Comparison of ENCODE assay signal across 1 cellular context in the genomic region with DNA sequence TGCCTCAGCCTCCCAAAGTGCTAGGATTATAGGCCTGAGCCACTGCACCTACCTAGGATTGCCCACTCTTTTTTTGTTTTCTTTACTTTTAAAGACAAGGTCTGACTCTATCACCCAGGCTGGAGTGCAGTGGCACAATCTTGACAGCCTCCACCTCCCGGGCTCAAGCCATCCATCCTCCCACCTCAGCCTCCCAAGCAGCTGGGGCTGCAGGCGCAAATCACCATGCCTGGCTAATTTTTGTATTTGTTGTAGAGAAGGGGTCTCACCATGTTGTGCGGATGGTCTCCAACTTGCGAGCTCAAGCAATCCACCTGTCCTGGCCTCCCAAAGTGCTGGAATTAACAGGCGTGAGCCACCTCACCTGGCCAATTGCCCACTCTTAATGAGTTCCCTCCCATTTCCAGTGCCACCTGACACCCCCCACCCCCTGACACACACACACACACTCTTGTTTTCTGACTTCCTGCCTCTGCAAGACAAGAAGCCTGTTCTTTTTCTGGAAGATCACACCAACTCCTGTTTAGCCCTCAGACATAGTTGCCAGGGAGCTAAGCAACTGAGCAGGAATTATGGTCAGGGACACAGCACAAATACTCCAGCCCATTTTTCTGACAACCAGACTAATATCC.
TF ChIP-seq lines count a peak whose summit lies in the region.

No MANE protein-coding gene starts in this region.

TF ChIP-seq in IMR-90, 13 proteins besides CTCF, POLR2A, EP300 and RAD21:
- TF ChIP-seq ELK1 (IDR thresholded peaks at IDR 0.05; ENCODE audit: borderline replicate concordance, low read depth, low read length) (no peak), FOS (IDR thresholded peaks at IDR 0.05; ENCODE audit: low read depth, low read length) (no peak), MAZ (IDR thresholded peaks at IDR 0.05; ENCODE audit: borderline replicate concordance, low read depth, low read length) (no peak), RFX5 (IDR thresholded peaks at IDR 0.05; ENCODE audit: low read depth, low read length) (no peak), SMC3 (IDR thresholded peaks at IDR 0.05; ENCODE audit: low read depth, low read length) (no peak), NFE2L2 (IDR thresholded peaks at IDR 0.05; ENCODE audit: low read depth, low read length) (no peak), RCOR1 (IDR thresholded peaks at IDR 0.05; ENCODE audit: insufficient replicate concordance, low read length) (no peak), MAFK (IDR thresholded peaks at IDR 0.05; ENCODE audit: low read depth, low read length) (no peak), BHLHE40 (IDR thresholded peaks at IDR 0.05; ENCODE audit: low read depth, low read length) (no peak), CHD1 (IDR thresholded peaks at IDR 0.05; ENCODE audit: low read depth, low read length) (no peak), MXI1 (IDR thresholded peaks at IDR 0.05; ENCODE audit: borderline replicate concordance, low read depth, low read length) (no peak), CEBPB (IDR thresholded peaks at IDR 0.05; ENCODE audit: low read depth, low read length) (no peak)
- TF ChIP-seq, protein P1, sequence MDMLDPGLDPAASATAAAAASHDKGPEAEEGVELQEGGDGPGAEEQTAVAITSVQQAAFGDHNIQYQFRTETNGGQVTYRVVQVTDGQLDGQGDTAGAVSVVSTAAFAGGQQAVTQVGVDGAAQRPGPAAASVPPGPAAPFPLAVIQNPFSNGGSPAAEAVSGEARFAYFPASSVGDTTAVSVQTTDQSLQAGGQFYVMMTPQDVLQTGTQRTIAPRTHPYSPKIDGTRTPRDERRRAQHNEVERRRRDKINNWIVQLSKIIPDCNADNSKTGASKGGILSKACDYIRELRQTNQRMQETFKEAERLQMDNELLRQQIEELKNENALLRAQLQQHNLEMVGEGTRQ (IDR thresholded peaks at IDR 0.05; ENCODE audit: low read depth, low read length): no peak
